13 cellular contexts compared by ENCODE assay signal in genomic region chr10:96509017-96509641, GRCh38. TPM values are rescaled to one million over a fixed set of nuclear protein-coding genes. Genes with fewer than 3 reads are reported as not detected.
A peak's percentile ranks its signal among the peaks of the same experiment; 100 is the strongest.
DNase-seq lines count a peak whose midpoint lies in the region; ATAC-seq and TF ChIP-seq lines count a peak whose summit lies in the region.
"Had no signal": no experiment of that assay in that cellular context is flagged by ENCODE, and none has a peak within 500 bp of the region (broad histone marks: within the 10 kb centered on the region; RNA-seq: fewer than 3 reads in every experiment).

No MANE protein-coding gene starts in this region.

- H3K4me1 ChIP-seq in mammary epithelial cell (ENCODE audit: insufficient read depth, low read length) (peaks cover 46% of the 10 kb centered on the region), breast epithelium (peaks cover 0 to 10% of the 10 kb centered on the region in 2 donors), body of pancreas (peaks cover 20% of the 10 kb centered on the region)

- H3K27me3 ChIP-seq in mammary epithelial cell (ENCODE audit: insufficient read depth, low read length) (no peaks in the 10 kb centered on the region), breast epithelium (peaks cover 0 to 6% of the 10 kb centered on the region in 2 donors), body of pancreas (no peaks in the 10 kb centered on the region)

- DNase-seq in mammary epithelial cell (peak; percentile 72), breast epithelium (ENCODE audit: low spot score in 2 of 2) (no peak), astrocyte of the cerebellum (ENCODE audit: low read depth) (peak; percentile 97), iPS DF 19.7 (ENCODE audit: low read depth, low spot score) (peak; percentile 88), stromal cell of bone marrow (ENCODE audit: low read depth) (peak; percentile 36), T-helper 1 cell (no peak), T-helper 9 cell (no peak), body of pancreas (no peak)
- DNase-seq: 8988T, dermis blood vessel endothelial cell, DMS 273 treated with DMSO at 0.1 percent for 48 hours, upper lobe of right lung had no signal

- CTCF ChIA-PET in mammary epithelial cell (lab: Charles Lee; ENCODE audit: low non-redundant PET), result no interaction called here

- no peaks in the 10 kb centered on the region for H3K79me2 ChIP-seq in mammary epithelial cell (ENCODE audit: insufficient read depth, low read length)

- intact Hi-C loops in mammary epithelial cell (cut with micrococcal nuclease), result no loop called here
- intact Hi-C loops in breast epithelium (cut with DNase I; ENCODE audit: low total_unique reads), result no loop called here
- intact Hi-C loops in body of pancreas (cut with DNase I), result no loop called here

- ATAC-seq in body of pancreas, result no peak
- ATAC-seq: GM12878, upper lobe of right lung had no signal

- TF ChIP-seq CTCF in mammary epithelial cell (conservative IDR thresholded peaks at IDR 0.05 in 1 of 2, IDR thresholded peaks at IDR 0.05 in 1 of 2; ENCODE audit: extremely low read depth in 1 of 2, insufficient read depth in 1 of 2, low read depth in 1 of 2, low read length in 2 of 2), result no peak
- TF ChIP-seq CTCF in breast epithelium (IDR thresholded peaks at IDR 0.05), result no peak
- no peak for TF ChIP-seq CTCF in astrocyte of the cerebellum (IDR thresholded peaks at IDR 0.05; ENCODE audit: low read depth, low read length, missing control alignments)
- TF ChIP-seq CTCF in body of pancreas (IDR thresholded peaks at IDR 0.05), result no peak

- H3K4me2 ChIP-seq in mammary epithelial cell (ENCODE audit: insufficient read depth, low read depth, low read length), result no peak overlapping the region

- H3K4me3 ChIP-seq in mammary epithelial cell (replicated peaks in 1 of 3; ENCODE audit: insufficient read depth in 1 of 3, low read depth in 2 of 3, low read length in 3 of 3) (no peak overlapping the region), breast epithelium (no peak overlapping the region), astrocyte of the cerebellum (ENCODE audit: low read depth, low read length) (no peak overlapping the region), body of pancreas (no peak overlapping the region)
- H3K4me3 ChIP-seq: GM12878, upper lobe of right lung had no signal

- H2AFZ ChIP-seq in mammary epithelial cell (ENCODE audit: low read depth, low read length), result no peak overlapping the region

- no peak overlapping the region for H3K9ac ChIP-seq in mammary epithelial cell (ENCODE audit: insufficient read depth, low read length)

- no peak for TF ChIP-seq POLR2A in breast epithelium (IDR thresholded peaks at IDR 0.05)
- no peak for TF ChIP-seq POLR2A in body of pancreas (IDR thresholded peaks at IDR 0.05)

- no peaks in the 10 kb centered on the region for H3K36me3 ChIP-seq in mammary epithelial cell (ENCODE audit: insufficient read depth, low read length)
- no peaks in the 10 kb centered on the region for H3K36me3 ChIP-seq in breast epithelium
- H3K36me3 ChIP-seq in body of pancreas (replicated peaks in 1 of 2; ENCODE audit: insufficient read depth in 1 of 2, low read depth in 2 of 2), result no peaks in the 10 kb centered on the region
- H3K36me3 ChIP-seq: upper lobe of right lung had no signal

- H3K27ac ChIP-seq in mammary epithelial cell (ENCODE audit: insufficient read depth, low read depth, low read length) (no peak overlapping the region), breast epithelium (no peak overlapping the region), body of pancreas (no peak overlapping the region)
- H3K27ac ChIP-seq: upper lobe of right lung had no signal

- no peaks in the 10 kb centered on the region for H3K9me3 ChIP-seq in mammary epithelial cell (replicated peaks; ENCODE audit: insufficient read depth, low read length)
- no peaks in the 10 kb centered on the region for H3K9me3 ChIP-seq in breast epithelium
- no peaks in the 10 kb centered on the region for H3K9me3 ChIP-seq in body of pancreas
- H3K9me3 ChIP-seq: upper lobe of right lung had no signal

- 84% methylated on average over 3 of the region's 3 CpGs for WGBS in mammary epithelial cell (ENCODE audit: low coverage, missing lambda C conversion rate)
- 79 to 83% methylated on average over 3 of the region's 3 CpGs for WGBS in body of pancreas, 2 donors

- BruUV-seq in mammary epithelial cell (replicated peaks; lab: Mats Ljungman, UMichigan), result no TSS peak

- in situ Hi-C loops in mammary epithelial cell (cut with MboI; ENCODE audit: low sequenced_read_pairs in 2 of 2) (no loop called here), astrocyte of the cerebellum (cut with HindIII; ENCODE audit: low sequenced_read_pairs) (no loop called here)

- dilution Hi-C loops in mammary epithelial cell (cut with HindIII; ENCODE audit: low sequenced_read_pairs), result no loop called here

- no peaks in the 10 kb centered on the region for H4K20me1 ChIP-seq in mammary epithelial cell (ENCODE audit: insufficient read depth, low read length)

RNA-seq across cellular contexts. Expression of gene TLL2, which starts 4.6 kb away (rescaled TPM):
- total RNA-seq in mammary epithelial cell (under 1 TPM; 0.17 to 0.59 TPM), breast epithelium (under 1 TPM in 1 of 3 donors, not detected in 2; under 0.01 TPM), body of pancreas (not detected)
- 0.23 TPM for polyA plus RNA-seq in mammary epithelial cell
- not detected for polyA minus RNA-seq in mammary epithelial cell
- total RNA-seq: upper lobe of right lung had no signal

Comparison
In these comparisons a context has a peak if more than half of its experiments do, and no peak if none do; other contexts are left out.
1. DNase-seq: peak in mammary epithelial cell (single experiment), astrocyte of the cerebellum (single experiment), iPS DF 19.7 (single experiment) and stromal cell of bone marrow (single experiment); none in breast epithelium (0 of 2), T-helper 1 cell (0 of 5), T-helper 9 cell (single experiment) and body of pancreas (0 of 4).